In genomic region chr9:116643691-116644090, GRCh38 we compare ENCODE assay signal across 20 cellular contexts.
"Had no signal": no experiment of that assay in that cellular context is flagged by ENCODE, and none has a peak within 500 bp of the region (broad histone marks: within the 10 kb centered on the region; RNA-seq: fewer than 3 reads in every experiment).

No MANE protein-coding gene starts in this region.

- H3K27ac Mint-ChIP-seq: activated CD4-positive, alpha-beta T cell treated with anti-CD3 and anti-CD28 coated beads for 36 hours; activated naive CD8-positive, alpha-beta T cell; endodermal cell; naive thymus-derived CD4-positive, alpha-beta T cell; stimulated activated naive CD8-positive, alpha-beta T cell treated with anti-CD3 and anti-CD28 coated beads, Interleukin-15, Interleukin-2, amounts not matched to agents 100 ng/mL and 50 ng/mL, for 24 hours had no signal

- H3K9me3 ChIP-seq: body of pancreas, pancreas, right lobe of liver, tibial nerve had no signal

- H3K27me3 ChIP-seq: body of pancreas, dorsolateral prefrontal cortex, pancreas, right lobe of liver, tibial nerve had no signal

- H3K4me3 ChIP-seq: body of pancreas, dorsolateral prefrontal cortex, pancreas, right lobe of liver, tibial nerve had no signal

- H3K27me3 Mint-ChIP-seq: activated CD4-positive, alpha-beta T cell treated with anti-CD3 and anti-CD28 coated beads for 36 hours; activated naive CD8-positive, alpha-beta T cell; naive thymus-derived CD4-positive, alpha-beta T cell; stimulated activated naive CD8-positive, alpha-beta T cell treated with anti-CD3 and anti-CD28 coated beads, Interleukin-15, Interleukin-2, amounts not matched to agents 100 ng/mL and 50 ng/mL, for 24 hours had no signal

- ATAC-seq: activated CD4-positive, alpha-beta T cell treated with anti-CD3 and anti-CD28 coated beads for 36 hours; body of pancreas; naive thymus-derived CD4-positive, alpha-beta T cell; right lobe of liver had no signal

- H3K36me3 ChIP-seq: pancreas, right lobe of liver had no signal

- DNase-seq: activated CD4-positive, alpha-beta T cell treated with anti-CD3 and anti-CD28 coated beads for 36 hours; activated CD4-positive, alpha-beta T cell treated with anti-CD3 and anti-CD28 coated beads, Interleukin-2, amount 50 U/mL, for 48 hours; amniotic stem cell; body of pancreas; dorsolateral prefrontal cortex; endodermal cell; erythroblast; glutamatergic neuron; hippocampal formation; left cardiac atrium; mesendoderm; naive thymus-derived CD4-positive, alpha-beta T cell; pancreas; right lobe of liver; small intestine; stimulated activated CD4-positive, alpha-beta T cell treated with anti-CD3 and anti-CD28 coated beads, Interleukin-15, amount 100 ng/mL, for 24 hours; stimulated activated CD4-positive, alpha-beta T cell treated with anti-CD3 and anti-CD28 coated beads, Interleukin-2, amount 100 ng/mL, for 48 hours had no signal

- H3K4me1 Mint-ChIP-seq: activated CD4-positive, alpha-beta T cell treated with anti-CD3 and anti-CD28 coated beads for 36 hours; naive thymus-derived CD4-positive, alpha-beta T cell had no signal

- H3K9me3 Mint-ChIP-seq: endodermal cell; naive thymus-derived CD4-positive, alpha-beta T cell; stimulated activated naive CD8-positive, alpha-beta T cell treated with anti-CD3 and anti-CD28 coated beads, Interleukin-15, Interleukin-2, amounts not matched to agents 100 ng/mL and 50 ng/mL, for 24 hours had no signal

- H3K4me3 Mint-ChIP-seq: activated CD4-positive, alpha-beta T cell treated with anti-CD3 and anti-CD28 coated beads for 36 hours; activated naive CD8-positive, alpha-beta T cell; endodermal cell; naive thymus-derived CD4-positive, alpha-beta T cell; stimulated activated naive CD8-positive, alpha-beta T cell treated with anti-CD3 and anti-CD28 coated beads, Interleukin-15, Interleukin-2, amounts not matched to agents 100 ng/mL and 50 ng/mL, for 24 hours had no signal

- H3K27ac ChIP-seq: body of pancreas, dorsolateral prefrontal cortex, pancreas, right lobe of liver, tibial nerve had no signal

- H3K4me1 ChIP-seq: body of pancreas, pancreas had no signal
